15 cellular contexts compared by ENCODE assay signal in genomic region chrX:30824275-30824674, GRCh38.
DNase-seq lines count a peak whose midpoint lies in the region; ATAC-seq, FAIRE-seq and TF ChIP-seq lines count a peak whose summit lies in the region.
"Had no signal": no experiment of that assay in that cellular context is flagged by ENCODE, and none has a peak within 500 bp of the region (broad histone marks: within the 10 kb centered on the region; RNA-seq: fewer than 3 reads in every experiment).

No MANE protein-coding gene starts in this region.

- CTCF ChIA-PET in HepG2 (lab: Yijun Ruan, JAX; ENCODE audit: low intra/inter-chr PET ratio, low total read pairs): no interaction called here
- CTCF ChIA-PET in H1 (lab: Charles Lee; ENCODE audit: partially characterized antibody): no interaction called here

- intact Hi-C loops in right lobe of liver (cut with DNase I) (no loop called here), HepG2 (cut with micrococcal nuclease; ENCODE audit: unreplicated experiment) (loop anchor here (5.0 kb wide), 1 partner anchor 213 kb away; no protein-coding TSS in a partner anchor)

- in situ Hi-C loops in HepG2 (cut with HindIII; ENCODE audit: extremely low pct_ligation_motif_present, low pct_unique_long_range_greater_than_20kb): loop anchor here (10.0 kb wide), 1 partner anchor 89 kb away; no protein-coding TSS in a partner anchor

- H3K27me3 ChIP-seq in right lobe of liver (no peaks in the 10 kb centered on the region), HepG2 (ENCODE audit: control insufficient read depth in 1 of 2, insufficient read depth in 2 of 2, low read length in 2 of 2) (no peaks in the 10 kb centered on the region), H1 (replicated peaks in 1 of 4; ENCODE audit: control insufficient read depth in 3 of 4, extremely low read depth in 1 of 4, insufficient read depth in 3 of 4, low read length in 3 of 4) (no peaks in the 10 kb centered on the region), endodermal cell (ENCODE audit: control insufficient read depth, insufficient read depth, low read length, poor library complexity, severe bottlenecking) (no peaks in the 10 kb centered on the region)
- H3K27me3 ChIP-seq: BLaER1 had no signal

- no peak overlapping the region for H4K91ac ChIP-seq in H1 (replicated peaks; ENCODE audit: insufficient read length, low read length)

- TF ChIP-seq RAD21 in HepG2 (CRISPR knock-in tag; IDR thresholded peaks at IDR 0.05) (no peak), H1 (IDR thresholded peaks at IDR 0.05 in 1 of 2, conservative IDR thresholded peaks at IDR 0.05 in 1 of 2; ENCODE audit: low read depth in 2 of 2, low read length in 2 of 2) (no peak)

- H3K56ac ChIP-seq in H1 (replicated peaks; ENCODE audit: insufficient read length, low read depth, low read length): no peak overlapping the region

- ATAC-seq in right lobe of liver (peak; percentile 59 to 81 (median 71)), HepG2 (no peak; the same call in 1 of the 3 replicates), HG03457 (IDR thresholded peaks at IDR 0.05; ENCODE audit: unreplicated experiment) (no peak), GM18502 (IDR thresholded peaks at IDR 0.05; ENCODE audit: poor library complexity, unreplicated experiment) (no peak)
- ATAC-seq: A549 had no signal

- no peak overlapping the region for H2BK5ac ChIP-seq in H1 (ENCODE audit: low read depth, low read length)

- no peak overlapping the region for H2AFZ ChIP-seq in HepG2 (ENCODE audit: low read length)
- peak overlapping the region; percentile 76 for H2AFZ ChIP-seq in H1 (ENCODE audit: low read length)

- no peak overlapping the region for H4K8ac ChIP-seq in H1 (ENCODE audit: extremely low read depth, insufficient read depth, low read length)

- FAIRE-seq in HepG2 (lab: Jason Lieb, UNC) (no peak), H1 (lab: Jason Lieb, UNC) (no peak)

- H3K79me2 ChIP-seq in HepG2 (ENCODE audit: insufficient read depth, low read length) (no peaks in the 10 kb centered on the region), H1 (ENCODE audit: control insufficient read depth in 1 of 2, insufficient read depth in 2 of 2, low read length in 2 of 2) (no peaks in the 10 kb centered on the region)

- H3K4me2 ChIP-seq in HepG2 (ENCODE audit: low read depth, low read length) (no peak overlapping the region), H1 (ENCODE audit: insufficient read depth in 1 of 2, low read depth in 2 of 2, low read length in 2 of 2) (no peak overlapping the region)
- H3K4me2 ChIP-seq: A549, BLaER1 had no signal

- H3K27ac Mint-ChIP-seq in HFFc6 (no peak overlapping the region), endodermal cell (no peak overlapping the region)
- H3K27ac Mint-ChIP-seq: CD8-positive, alpha-beta memory T cell; IgD-negative memory B cell had no signal

- TF ChIP-seq CTCF in right lobe of liver (IDR thresholded peaks at IDR 0.05) (no peak), HepG2 (CRISPR knock-in tag; IDR thresholded peaks at IDR 0.05) (no peak), HFFc6 (IDR thresholded peaks at IDR 0.05) (no peak), H1 (IDR thresholded peaks at IDR 0.05; ENCODE audit: control extremely low read depth in 1 of 3, insufficient read depth in 1 of 3, low read depth in 1 of 3, low read length in 3 of 3) (no peak), endodermal cell (conservative IDR thresholded peaks at IDR 0.05) (no peak)

- H2BK15ac ChIP-seq in H1 (ENCODE audit: low read length): no peak overlapping the region

- H3K4me1 Mint-ChIP-seq in HFFc6 (ENCODE audit: low read depth) (peaks cover 6% of the 10 kb centered on the region), endodermal cell (peaks cover 6% of the 10 kb centered on the region)

- H3K9ac ChIP-seq in HepG2 (ENCODE audit: insufficient read depth, low read depth, low read length): no peak overlapping the region
- H3K9ac ChIP-seq in H1 (replicated peaks in 1 of 4; ENCODE audit: extremely low read depth in 1 of 4, low read depth in 3 of 4, low read length in 3 of 4): no peak overlapping the region
- no peak overlapping the region for H3K9ac ChIP-seq in endodermal cell (ENCODE audit: extremely low read depth, low read length, poor library complexity, severe bottlenecking)
- H3K9ac ChIP-seq: BLaER1 had no signal

- H3K9me3 ChIP-seq in right lobe of liver: no peaks in the 10 kb centered on the region
- no peaks in the 10 kb centered on the region for H3K9me3 ChIP-seq in HepG2 (ENCODE audit: low read length)
- H3K9me3 ChIP-seq in H1 (ENCODE audit: insufficient read depth in 2 of 2, low read depth in 1 of 2, low read length in 1 of 2): no peaks in the 10 kb centered on the region
- H3K9me3 ChIP-seq in endodermal cell (ENCODE audit: control insufficient read depth, low read length): no peaks in the 10 kb centered on the region
- H3K9me3 ChIP-seq: A549, BLaER1, Caco-2 had no signal

- H3K14ac ChIP-seq in H1 (ENCODE audit: insufficient read length): no peak overlapping the region

- H3K9me3 Mint-ChIP-seq in HFFc6 (no peaks in the 10 kb centered on the region), endodermal cell (no peaks in the 10 kb centered on the region)
- H3K9me3 Mint-ChIP-seq: CD8-positive, alpha-beta memory T cell; IgD-negative memory B cell had no signal

- no peak for DNase-seq in right lobe of liver
- DNase-seq in HepG2 (ENCODE audit: low spot score): no peak
- DNase-seq in HFFc6: no peak
- DNase-seq in H1 (ENCODE audit: low read depth in 1 of 2, low spot score in 2 of 2): no peak
- no peak for DNase-seq in endodermal cell
- DNase-seq: AML-193; Caco-2; CD8-positive, alpha-beta memory T cell; H7; KG1 had no signal

- no peaks in the 10 kb centered on the region for H4K20me1 ChIP-seq in HepG2 (ENCODE audit: insufficient read depth, low read length)
- no peaks in the 10 kb centered on the region for H4K20me1 ChIP-seq in H1 (replicated peaks in 1 of 2; ENCODE audit: control insufficient read depth in 1 of 2, insufficient read depth in 2 of 2, low read length in 2 of 2)
- H4K20me1 ChIP-seq: BLaER1 had no signal

- no peak overlapping the region for H3K18ac ChIP-seq in H1 (ENCODE audit: extremely low read depth, low read length)

- H3K23ac ChIP-seq in H1 (ENCODE audit: insufficient read length): no peak overlapping the region

- no peak overlapping the region for H2BK120ac ChIP-seq in H1 (replicated peaks; ENCODE audit: low read depth, low read length)

- no peaks in the 10 kb centered on the region for H3K23me2 ChIP-seq in H1 (ENCODE audit: low read depth, low read length)

- no peak overlapping the region for H2BK20ac ChIP-seq in H1 (ENCODE audit: low read length)

- no peak overlapping the region for H3K4ac ChIP-seq in H1 (replicated peaks; ENCODE audit: insufficient read length, low read depth, low read length)

- no peak overlapping the region for H3K4me3 ChIP-seq in right lobe of liver
- no peak overlapping the region for H3K4me3 ChIP-seq in HepG2 (replicated peaks in 1 of 3; ENCODE audit: insufficient read depth in 1 of 3, low read depth in 2 of 3, low read length in 3 of 3)
- no peak overlapping the region for H3K4me3 ChIP-seq in H1 (ENCODE audit: extremely low read depth in 1 of 4, insufficient read depth in 2 of 4, low read depth in 3 of 4, low read length in 4 of 4)
- H3K4me3 ChIP-seq in endodermal cell (ENCODE audit: low read length): no peak overlapping the region
- H3K4me3 ChIP-seq: A549, BLaER1 had no signal

- H3K36me3 Mint-ChIP-seq in HFFc6 (ENCODE audit: low read depth) (no peaks in the 10 kb centered on the region), endodermal cell (ENCODE audit: low read depth) (no peaks in the 10 kb centered on the region)
- H3K36me3 Mint-ChIP-seq: IgD-negative memory B cell had no signal

- H3K4me3 Mint-ChIP-seq in HFFc6: peak overlapping the region; percentile 43; the same call in 1 of the 2 replicates
- no peak overlapping the region for H3K4me3 Mint-ChIP-seq in endodermal cell
- H3K4me3 Mint-ChIP-seq: CD8-positive, alpha-beta memory T cell; IgD-negative memory B cell had no signal

- TF ChIP-seq POLR2A in right lobe of liver (IDR thresholded peaks at IDR 0.05): no peak
- TF ChIP-seq POLR2A in HepG2 (IDR thresholded peaks at IDR 0.05; ENCODE audit: insufficient read depth in 1 of 2, low read depth in 2 of 2, low read length in 2 of 2): no peak
- no peak for TF ChIP-seq POLR2A in H1 (IDR thresholded peaks at IDR 0.05; ENCODE audit: control extremely low read depth in 1 of 2, low read depth in 2 of 2, low read length in 2 of 2)

- no peaks in the 10 kb centered on the region for H3K79me1 ChIP-seq in H1 (ENCODE audit: low read depth, low read length)

- H3K27me3 Mint-ChIP-seq in HFFc6 (ENCODE audit: insufficient read depth): peaks cover 4% of the 10 kb centered on the region; the same call in 1 of the 2 replicates
- H3K27me3 Mint-ChIP-seq in endodermal cell (ENCODE audit: insufficient read depth): no peaks in the 10 kb centered on the region
- H3K27me3 Mint-ChIP-seq: IgD-negative memory B cell had no signal

- H2BK12ac ChIP-seq in H1 (ENCODE audit: low read depth, low read length): no peak overlapping the region

- WGBS in right lobe of liver (ENCODE audit: insufficient coverage, low coverage, low lambda C conversion rate, missing lambda C conversion rate): 20% methylated on average over 2 of the region's 3 CpGs
- 50% methylated on average over 2 of the region's 3 CpGs for WGBS in HepG2 (ENCODE audit: low lambda C conversion rate)
- 70% methylated on average over 3 of the region's 3 CpGs; no CpG with 5 or more reads in 1 of the 2 experiments for WGBS in H1 (ENCODE audit: extremely low coverage in 1 of 2, insufficient coverage in 1 of 2, insufficient read length in 1 of 2, insufficient replicate concordance in 2 of 2, low coverage in 1 of 2, low lambda C conversion rate in 2 of 2, missing lambda C conversion rate in 1 of 2), 2 experiments
- 96% methylated on average over 3 of the region's 3 CpGs; no CpG with 5 or more reads in 1 of the 2 experiments for WGBS in endodermal cell (ENCODE audit: insufficient coverage in 1 of 2, insufficient read length in 1 of 2), 2 experiments

- TF ChIP-seq EP300 in HepG2 (IDR thresholded peaks at IDR 0.05; ENCODE audit: low read depth in 2 of 2, low read length in 2 of 2) (no peak), HepG2 (CRISPR knock-in tag; IDR thresholded peaks at IDR 0.05; ENCODE audit: borderline replicate concordance) (no peak), H1 (IDR thresholded peaks at IDR 0.05; ENCODE audit: borderline replicate concordance in 1 of 2, low read depth in 2 of 2, low read length in 2 of 2) (no peak)

- H3K4me1 ChIP-seq in right lobe of liver (no peaks in the 10 kb centered on the region), HepG2 (ENCODE audit: insufficient read depth, low read length) (0 out of 2 replicates have a peak, but pooled peaks cover 9% of the 10 kb centered on the region), H1 (replicated peaks in 1 of 4; ENCODE audit: control insufficient read depth in 3 of 4, insufficient read depth in 4 of 4, low read length in 3 of 4) (peaks cover 0 to 8% (median 0%) of the 10 kb centered on the region in 4 experiments; a peak in 1 of 7 replicates), endodermal cell (ENCODE audit: control insufficient read depth, insufficient read depth, low read length) (no peaks in the 10 kb centered on the region)
- H3K4me1 ChIP-seq: A549, BLaER1, Caco-2 had no signal

- H2AK5ac ChIP-seq in H1 (ENCODE audit: low read depth, low read length): no peak overlapping the region

- H3K27ac ChIP-seq in right lobe of liver: no peak overlapping the region
- H3K27ac ChIP-seq in HepG2 (ENCODE audit: extremely low read length, insufficient read depth, low read length): no peak overlapping the region
- no peak overlapping the region for H3K27ac ChIP-seq in H1 (ENCODE audit: low read depth, low read length)
- H3K27ac ChIP-seq in endodermal cell (ENCODE audit: low read depth, low read length): no peak overlapping the region
- H3K27ac ChIP-seq: A549, BLaER1 had no signal

- no TSS peak for BruUV-seq in HepG2 (replicated peaks; lab: Mats Ljungman, UMichigan)

- no peak overlapping the region for H4K5ac ChIP-seq in H1 (ENCODE audit: insufficient read length, low read depth, low read length)

- H3K36me3 ChIP-seq in right lobe of liver: no peaks in the 10 kb centered on the region
- H3K36me3 ChIP-seq in HepG2 (replicated peaks in 1 of 2; ENCODE audit: control insufficient read depth in 1 of 2, insufficient read depth in 2 of 2, low read length in 2 of 2): no peaks in the 10 kb centered on the region
- no peaks in the 10 kb centered on the region for H3K36me3 ChIP-seq in H1 (ENCODE audit: control insufficient read depth in 2 of 4, insufficient read depth in 4 of 4, low read length in 3 of 4)
- no peaks in the 10 kb centered on the region for H3K36me3 ChIP-seq in endodermal cell (ENCODE audit: control insufficient read depth, insufficient read depth, low read length)
- H3K36me3 ChIP-seq: BLaER1 had no signal

- POLR2A ChIA-PET in HepG2 (lab: Yijun Ruan, JAX) (no interaction called here), H1 (lab: Charles Lee; ENCODE audit: partially characterized antibody) (no interaction called here)

Comparison
In these comparisons a context has a peak if more than half of its experiments do, and no peak if none do; other contexts are left out.
1. ATAC-seq: peak in right lobe of liver (4 of 4); none in HepG2 (single experiment), HG03457 (single experiment) and GM18502 (single experiment).